In genomic region chr11:73335204-73335923, GRCh38 we compare ENCODE assay signal across 9 cellular contexts. TPM values are rescaled to one million over a fixed set of nuclear protein-coding genes. Genes with fewer than 3 reads are reported as not detected.
DNase-seq lines count a peak whose midpoint lies in the region; ATAC-seq and TF ChIP-seq lines count a peak whose summit lies in the region.
"Had no signal": no experiment of that assay in that cellular context is flagged by ENCODE, and none has a peak within 500 bp of the region (broad histone marks: within the 10 kb centered on the region; RNA-seq: fewer than 3 reads in every experiment).

No MANE protein-coding gene starts in this region.

- no peaks in the 10 kb centered on the region for H3K9me3 Mint-ChIP-seq in nephron
- H3K9me3 Mint-ChIP-seq: activated naive CD4-positive, alpha-beta T cell treated with anti-CD3 and anti-CD28 coated beads, Interleukin-2, amount 50 U/mL, for 24 hours had no signal

- no TSS peak for BruUV-seq in PC-9 (replicated peaks; lab: Mats Ljungman, UMichigan)

- no peak overlapping the region for H2AFZ ChIP-seq in PC-9

- WGBS in esophagus squamous epithelium, 2 donors = 7 to 13% methylated on average over 2 to 3 of the region's 4 CpGs

- no peaks in the 10 kb centered on the region for H3K9me2 ChIP-seq in PC-9 (ENCODE audit: insufficient read depth)

- POLR2A ChIA-PET in PC-9 (lab: Charles Lee; ENCODE audit: unreplicated experiment) = interaction anchor here (0.7 kb wide), 1 partner anchor 28 kb away, joined by 8 read pairs; no protein-coding TSS in a partner anchor

- no peak overlapping the region for H3K4me3 ChIP-seq in PC-9
- no peak overlapping the region for H3K4me3 ChIP-seq in esophagus squamous epithelium

- no peaks in the 10 kb centered on the region for H3K36me3 Mint-ChIP-seq in nephron (ENCODE audit: low read depth)
- H3K36me3 Mint-ChIP-seq: activated naive CD4-positive, alpha-beta T cell treated with anti-CD3 and anti-CD28 coated beads, Interleukin-2, amount 50 U/mL, for 24 hours had no signal

- H3K27ac ChIP-seq in PC-9 (no peak overlapping the region), esophagus squamous epithelium (peak overlapping the region; percentile 27 to 81 (median 50))

- H3K4me3 Mint-ChIP-seq in nephron = peak overlapping the region in 2 of 3 experiments; percentile 50 to 56
- H3K4me3 Mint-ChIP-seq: activated naive CD4-positive, alpha-beta T cell treated with anti-CD3 and anti-CD28 coated beads, Interleukin-2, amount 50 U/mL, for 24 hours had no signal

- TF ChIP-seq CTCF in PC-9 (conservative IDR thresholded peaks at IDR 0.05) = peak; percentile 99
- peak; percentile 89 to 100 (median 93) for TF ChIP-seq CTCF in esophagus squamous epithelium (IDR thresholded peaks at IDR 0.05)
- peak; percentile 99 for TF ChIP-seq CTCF in nephron (IDR thresholded peaks at IDR 0.05; ENCODE audit: unreplicated experiment in 3 of 3)

- in situ Hi-C loops in KBM-7 (cut with MboI; ENCODE audit: low pct_unique_long_range_greater_than_20kb, low sequenced_read_pairs) = no loop called here

- peaks cover 63% of the 10 kb centered on the region for H3K4me1 Mint-ChIP-seq in nephron
- H3K4me1 Mint-ChIP-seq: activated naive CD4-positive, alpha-beta T cell treated with anti-CD3 and anti-CD28 coated beads, Interleukin-2, amount 50 U/mL, for 24 hours had no signal

- CTCF ChIA-PET in PC-9 (lab: Charles Lee) = interaction anchor here (0.5 to 3.5 kb wide), 16 partner anchors 10 to 790 kb away, joined by 3 to 56 read pairs (median 6); partner anchors contain the start of genes ARHGEF17 and P2RY6

- peak overlapping the region; percentile 37 for H3K4me2 ChIP-seq in PC-9

- peaks cover 12% of the 10 kb centered on the region; the same call in 1 of the 2 replicates for H3F3A ChIP-seq in PC-9 (ENCODE audit: insufficient read depth, low read depth)

- DNase-seq in COR-L47 (lab: John Stamatoyannopoulos, UW) = peak; percentile 40
- DNase-seq in KBM-7 = peak; percentile 86
- peak; percentile 67 to 90 for DNase-seq in PC-9
- DNase-seq in activated T-cell treated with anti-CD3 and anti-CD28 coated beads, Interleukin-2, amount 50 U/mL, for 1 hour = peak; percentile 82
- DNase-seq in esophagus squamous epithelium (lab: John Stamatoyannopoulos, UW) = no peak
- peak; percentile 14 to 83 (median 70) for DNase-seq in stimulated activated naive CD4-positive, alpha-beta T cell (lab: John Stamatoyannopoulos, UW)

- no peaks in the 10 kb centered on the region for H3K79me2 ChIP-seq in PC-9 (ENCODE audit: low read depth)

- H3K27me3 ChIP-seq in PC-9 (ENCODE audit: insufficient read depth, low read depth) (no peaks in the 10 kb centered on the region), esophagus squamous epithelium (no peaks in the 10 kb centered on the region)

- no peaks in the 10 kb centered on the region; the same call in none of the 2 replicates for H4K20me1 ChIP-seq in PC-9 (ENCODE audit: insufficient read depth)

- H3K9me3 ChIP-seq in PC-9 (ENCODE audit: insufficient read depth, low read depth) (no peaks in the 10 kb centered on the region), esophagus squamous epithelium (no peaks in the 10 kb centered on the region)

- H3K27me3 Mint-ChIP-seq in nephron (ENCODE audit: low read depth) = no peaks in the 10 kb centered on the region
- H3K27me3 Mint-ChIP-seq: activated naive CD4-positive, alpha-beta T cell treated with anti-CD3 and anti-CD28 coated beads, Interleukin-2, amount 50 U/mL, for 24 hours had no signal

- no peaks in the 10 kb centered on the region for H3K36me3 ChIP-seq in PC-9 (ENCODE audit: low read depth)
- no peaks in the 10 kb centered on the region for H3K36me3 ChIP-seq in esophagus squamous epithelium

- no peak for TF ChIP-seq POLR2A in esophagus squamous epithelium (IDR thresholded peaks at IDR 0.05)

- peak overlapping the region; percentile 96 to 98 (median 96) for H3K27ac Mint-ChIP-seq in nephron
- H3K27ac Mint-ChIP-seq: activated naive CD4-positive, alpha-beta T cell treated with anti-CD3 and anti-CD28 coated beads, Interleukin-2, amount 50 U/mL, for 24 hours had no signal

- no peak for ATAC-seq in HG03342 (IDR thresholded peaks at IDR 0.05; ENCODE audit: unreplicated experiment)

- intact Hi-C loops in PC-9 (cut with micrococcal nuclease; ENCODE audit: unreplicated experiment) = loop anchor here (1.0 to 5.0 kb wide), 7 partner anchors 28 to 748 kb away; no protein-coding TSS in a partner anchor
- intact Hi-C loops in esophagus squamous epithelium (cut with DNase I) = loop anchor here (2.0 kb wide), 1 partner anchor 29 kb away; no protein-coding TSS in a partner anchor

- H3K4me1 ChIP-seq in PC-9 (replicated peaks; ENCODE audit: insufficient read depth) = peaks cover 20% of the 10 kb centered on the region
- H3K4me1 ChIP-seq in esophagus squamous epithelium = peaks cover 10 to 78% (median 37%) of the 10 kb centered on the region in 3 donors

RNA-seq across cellular contexts. Expression of gene ARHGEF17, which starts 27.3 kb away (rescaled TPM):
- total RNA-seq in PC-9 (2021) = 56.9 and 62.1 TPM in 2 replicates
- total RNA-seq in esophagus squamous epithelium = 10 to 100 TPM in 1 of 4 donors, 1 to 10 TPM in 3; 3.2 to 23.1 (median 5.4) TPM

RNA-seq across cellular contexts. Expression of gene RELT, which starts 40.8 kb away (rescaled TPM):
- 7.8 and 10.7 TPM in 2 replicates for total RNA-seq in PC-9 (2021)
- total RNA-seq in esophagus squamous epithelium = 1 to 10 TPM; 3.7 to 8.8 (median 5.3) TPM
